In genomic region chr9:14451949-14452348, GRCh38 we compare ENCODE assay signal across 11 cellular contexts.
DNase-seq lines count a peak whose midpoint lies in the region; ATAC-seq and TF ChIP-seq lines count a peak whose summit lies in the region.
"Had no signal": no experiment of that assay in that cellular context is flagged by ENCODE, and none has a peak within 500 bp of the region (broad histone marks: within the 10 kb centered on the region; RNA-seq: fewer than 3 reads in every experiment).

No MANE protein-coding gene starts in this region.

- CTCF ChIA-PET in RWPE1 (lab: Yijun Ruan, JAX) = interaction anchor here (0.6 kb wide), 1 partner anchor 1047 kb away, joined by 4 read pairs; no protein-coding TSS in a partner anchor

- no peak for TF ChIP-seq CTCF in RWPE1 (conservative IDR thresholded peaks at IDR 0.05; ENCODE audit: low read depth)

- peak; percentile 97 for ATAC-seq in GM18520 (IDR thresholded peaks at IDR 0.05; ENCODE audit: unreplicated experiment)
- ATAC-seq in GM21390 (IDR thresholded peaks at IDR 0.05; ENCODE audit: unreplicated experiment) = peak; percentile 97
- peak; percentile 99 for ATAC-seq in HG02938 (IDR thresholded peaks at IDR 0.05; ENCODE audit: unreplicated experiment)
- ATAC-seq in HG03558 (IDR thresholded peaks at IDR 0.05; ENCODE audit: extremely low read depth, unreplicated experiment) = peak; percentile 70
- ATAC-seq: effector memory CD8-positive, alpha-beta T cell; stimulated activated naive CD8-positive, alpha-beta T cell treated with anti-CD3 and anti-CD28 coated beads, Interleukin-15, Interleukin-2, amounts not matched to agents 100 U/mL and 50 U/mL, for 24 hours had no signal

- POLR2A ChIA-PET in RWPE1 (lab: Yijun Ruan, JAX; ENCODE audit: low non-redundant PET) = no interaction called here

- no peak overlapping the region for H3K27ac ChIP-seq in RWPE1
- no peak overlapping the region for H3K27ac ChIP-seq in caudate nucleus (ENCODE audit: low read depth, low read length)

- no peak for DNase-seq in RWPE1 (ENCODE audit: low spot score)
- DNase-seq in NOMO-1 (lab: John Stamatoyannopoulos, UW; ENCODE audit: unreplicated experiment in 2 of 2) = no peak
- DNase-seq in KG1 (lab: John Stamatoyannopoulos, UW) = no peak
- no peak for DNase-seq in caudate nucleus (lab: John Stamatoyannopoulos, UW)
- DNase-seq: effector memory CD8-positive, alpha-beta T cell; stimulated activated CD4-positive, alpha-beta T cell treated with anti-CD3 and anti-CD28 coated beads, Interleukin-2, amount 100 ng/mL, for 48 hours; stimulated activated naive CD8-positive, alpha-beta T cell treated with anti-CD3 and anti-CD28 coated beads, Interleukin-15, Interleukin-2, amounts not matched to agents 100 U/mL and 50 U/mL, for 24 hours had no signal
